Comparison of ENCODE assay signal across 8 cellular contexts in the genomic region with DNA sequence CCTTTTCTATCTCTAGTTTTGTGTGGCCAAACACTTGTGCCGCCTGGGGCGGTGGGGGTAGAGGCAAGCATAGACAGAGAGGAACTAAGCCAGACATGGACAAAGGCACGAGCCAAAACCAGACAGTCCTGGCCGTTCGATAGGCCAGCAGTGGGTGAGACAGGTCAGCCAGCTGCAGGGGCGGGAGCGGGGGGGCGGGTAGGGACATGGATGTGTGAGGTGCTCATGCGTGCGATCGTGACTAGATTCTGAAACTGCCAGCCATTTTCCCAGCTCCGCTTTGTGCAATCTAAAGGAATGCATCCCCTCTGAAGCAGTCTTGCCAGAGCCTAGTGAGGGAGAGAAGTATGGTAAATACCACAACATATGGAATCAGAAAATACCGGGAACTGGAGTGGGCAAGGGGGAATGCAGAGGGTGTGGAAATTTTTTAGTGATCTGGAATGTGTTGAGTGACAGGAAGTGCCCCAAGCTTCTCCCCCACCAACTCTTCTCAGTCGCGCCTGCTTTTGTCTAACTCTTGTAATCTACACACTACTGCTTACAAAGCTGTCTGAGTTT.
DNase-seq lines count a peak whose midpoint lies in the region; ATAC-seq and TF ChIP-seq lines count a peak whose summit lies in the region.

No MANE protein-coding gene starts in this region.

- peaks cover 0 to 8% of the 10 kb centered on the region in 2 donors for H3K4me1 ChIP-seq in adrenal gland (replicated peaks in 1 of 2)
- peaks cover 2% of the 10 kb centered on the region for H3K4me1 ChIP-seq in ovary (ENCODE audit: insufficient read depth)
- H3K4me1 ChIP-seq in vagina, result peaks cover 14% of the 10 kb centered on the region

- H3K27ac ChIP-seq in adrenal gland, result peak overlapping the region in 4 of 5 donors; percentile 47 to 88 (median 62)
- H3K27ac ChIP-seq in ovary, result peak overlapping the region in 1 of 2 donors; percentile 40
- peak overlapping the region; percentile 23 for H3K27ac ChIP-seq in vagina

- TF ChIP-seq EP300 in ovary (IDR thresholded peaks at IDR 0.05), result no peak

- intact Hi-C loops in adrenal gland (cut with DNase I) (no loop called here), cardiac septum (cut with DNase I) (loop anchor here (5.0 kb wide), 1 partner anchor 37 kb away; no protein-coding TSS in a partner anchor), ovary (cut with DNase I) (no loop called here), vagina (cut with DNase I) (no loop called here)

- 0 to 2% (median 1%) methylated on average over 15 of the region's 15 CpGs for WGBS in adrenal gland, 4 donors
- 0 to 1% (median 1%) methylated on average over 15 of the region's 15 CpGs for WGBS in ovary, 3 donors

- H3K9me3 ChIP-seq in adrenal gland (replicated peaks in 1 of 3) (no peaks in the 10 kb centered on the region), ovary (no peaks in the 10 kb centered on the region), vagina (no peaks in the 10 kb centered on the region)

- peak overlapping the region in 2 of 4 donors; percentile 28 to 59 for H3K4me3 ChIP-seq in adrenal gland
- peak overlapping the region; percentile 44 for H3K4me3 ChIP-seq in ovary
- peak overlapping the region; percentile 48 to 54 for H3K4me3 ChIP-seq in vagina

- H3K27me3 ChIP-seq in adrenal gland (no peaks in the 10 kb centered on the region), ovary (no peaks in the 10 kb centered on the region), vagina (no peaks in the 10 kb centered on the region)

- TF ChIP-seq CTCF in adrenal gland (IDR thresholded peaks at IDR 0.05) (no peak), ovary (IDR thresholded peaks at IDR 0.05) (no peak), vagina (IDR thresholded peaks at IDR 0.05) (no peak)

- no peaks in the 10 kb centered on the region for H3K36me3 ChIP-seq in adrenal gland (replicated peaks in 1 of 2)
- H3K36me3 ChIP-seq in ovary, result no peaks in the 10 kb centered on the region
- H3K36me3 ChIP-seq in vagina, result no peaks in the 10 kb centered on the region

- DNase-seq in CD1c-positive myeloid dendritic cell (ENCODE audit: extremely low spot score) (peak; percentile 81), KG1 (lab: John Stamatoyannopoulos, UW) (peak; percentile 84), SHP77 (lab: John Stamatoyannopoulos, UW) (peak; percentile 86 to 92), adrenal gland (peak; percentile 75 to 90 (median 81)), cardiac septum (ENCODE audit: low spot score) (peak; percentile 84), ovary (peak; percentile 48 to 69 (median 58)), vagina (ENCODE audit: extremely low spot score in 2 of 2) (peak in 1 of 2 donors; percentile 87)

- peak; percentile 59 for ATAC-seq in GM19463 (IDR thresholded peaks at IDR 0.05; ENCODE audit: unreplicated experiment)

- TF ChIP-seq POLR2A in adrenal gland (IDR thresholded peaks at IDR 0.05) (peak in 1 of 2 donors; percentile 45), ovary (IDR thresholded peaks at IDR 0.05) (no peak), vagina (IDR thresholded peaks at IDR 0.05) (no peak)
